ENCODE assay signal across 1 cellular context in genomic region chr7:44276571-44277101, GRCh38.
TF ChIP-seq lines count a peak whose summit lies in the region.

No MANE protein-coding gene starts in this region.

TF ChIP-seq in WTC11, 78 proteins besides CTCF, POLR2A, EP300 and RAD21 (continued from another document):
- TF ChIP-seq ZNF396 (CRISPR knock-in tag; IDR thresholded peaks at IDR 0.05; ENCODE audit: borderline replicate concordance): no peak
- TF ChIP-seq NR3C1 (CRISPR knock-in tag; conservative IDR thresholded peaks at IDR 0.05; ENCODE audit: low read depth): no peak
- no peak for TF ChIP-seq KAT7 (CRISPR knock-in tag; IDR thresholded peaks at IDR 0.05; ENCODE audit: borderline replicate concordance)
